In genomic region chr13:98039964-98040363, GRCh38 we compare ENCODE assay signal across 31 cellular contexts.
"Had no signal": no experiment of that assay in that cellular context is flagged by ENCODE, and none has a peak within 500 bp of the region (broad histone marks: within the 10 kb centered on the region; RNA-seq: fewer than 3 reads in every experiment).

No MANE protein-coding gene starts in this region.

- H3K27ac Mint-ChIP-seq: activated B cell treated with CpG ODN at 0.5 μM for 24 hours; activated CD8-positive, alpha-beta memory T cell treated with anti-CD3 and anti-CD28 coated beads, Interleukin-2, amount 10 ng/mL, durations not matched to agents 7 days and 5 days; activated CD8-positive, alpha-beta T cell treated with anti-CD3 and anti-CD28 coated beads, Interleukin-2, amount 10 ng/mL, durations not matched to agents 7 days and 5 days; activated naive CD8-positive, alpha-beta T cell; activated T-helper 2 cell treated with anti-CD3 and anti-CD28 coated beads, Interferon-gamma antibody, Interleukin-2, Interleukin-4, amounts not matched to agents 10 μg/mL and 5 μg/mL and 100 μg/mL, durations not matched to agents 14 hours and 24 hours and 36 hours; stimulated activated effector memory CD8-positive, alpha-beta T cell treated with anti-CD3 and anti-CD28 coated beads, Interleukin-12 subunit alpha, Interleukin-12 subunit beta, amount 100 ng/mL, for 72 hours; stimulated activated naive CD8-positive, alpha-beta T cell treated with anti-CD3 and anti-CD28 coated beads, Interleukin-15, Interleukin-2, amounts not matched to agents 100 ng/mL and 50 ng/mL, for 24 hours had no signal

- H3K27ac ChIP-seq: body of pancreas, coronary artery, dorsolateral prefrontal cortex, left lung, pancreas, prostate gland, sigmoid colon, thoracic aorta had no signal

- H3K4me1 ChIP-seq: body of pancreas, left lung, pancreas, prostate gland, sigmoid colon had no signal

- H3K4me3 Mint-ChIP-seq: activated B cell treated with CpG ODN at 0.5 μM for 24 hours; activated CD8-positive, alpha-beta memory T cell treated with anti-CD3 and anti-CD28 coated beads, Interleukin-2, amount 10 ng/mL, durations not matched to agents 7 days and 5 days; activated CD8-positive, alpha-beta T cell treated with anti-CD3 and anti-CD28 coated beads, Interleukin-2, amount 10 ng/mL, durations not matched to agents 7 days and 5 days; activated naive CD8-positive, alpha-beta T cell; nephron; stimulated activated effector memory CD8-positive, alpha-beta T cell treated with anti-CD3 and anti-CD28 coated beads, Interleukin-12 subunit alpha, Interleukin-12 subunit beta, amount 100 ng/mL, for 72 hours; stimulated activated naive CD8-positive, alpha-beta T cell treated with anti-CD3 and anti-CD28 coated beads, Interleukin-15, Interleukin-2, amounts not matched to agents 100 ng/mL and 50 ng/mL, for 24 hours had no signal

- H3K27me3 Mint-ChIP-seq: activated CD8-positive, alpha-beta memory T cell treated with anti-CD3 and anti-CD28 coated beads, Interleukin-2, amount 10 ng/mL, durations not matched to agents 7 days and 5 days had no signal

- FAIRE-seq: pancreas, small intestine, urothelium cell line had no signal

- H3K9me3 Mint-ChIP-seq: activated B cell treated with CpG ODN at 0.5 μM for 24 hours; activated T-helper 2 cell treated with anti-CD3 and anti-CD28 coated beads, Interferon-gamma antibody, Interleukin-2, Interleukin-4, amounts not matched to agents 10 μg/mL and 5 μg/mL and 100 μg/mL, durations not matched to agents 14 hours and 24 hours and 36 hours; nephron; stimulated activated effector memory CD8-positive, alpha-beta T cell treated with anti-CD3 and anti-CD28 coated beads, Interleukin-12 subunit alpha, Interleukin-12 subunit beta, amount 100 ng/mL, for 72 hours; stimulated activated naive CD8-positive, alpha-beta T cell treated with anti-CD3 and anti-CD28 coated beads, Interleukin-15, Interleukin-2, amounts not matched to agents 100 ng/mL and 50 ng/mL, for 24 hours had no signal

- H3K4me1 Mint-ChIP-seq: activated B cell treated with CpG ODN at 0.5 μM for 24 hours; activated CD8-positive, alpha-beta memory T cell treated with anti-CD3 and anti-CD28 coated beads, Interleukin-2, amount 10 ng/mL, durations not matched to agents 7 days and 5 days; nephron; stimulated activated effector memory CD8-positive, alpha-beta T cell treated with anti-CD3 and anti-CD28 coated beads, Interleukin-12 subunit alpha, Interleukin-12 subunit beta, amount 100 ng/mL, for 72 hours had no signal

- H3K36me3 Mint-ChIP-seq: activated CD8-positive, alpha-beta memory T cell treated with anti-CD3 and anti-CD28 coated beads, Interleukin-2, amount 10 ng/mL, durations not matched to agents 7 days and 5 days; activated naive CD8-positive, alpha-beta T cell; stimulated activated effector memory CD8-positive, alpha-beta T cell treated with anti-CD3 and anti-CD28 coated beads, Interleukin-12 subunit alpha, Interleukin-12 subunit beta, amount 100 ng/mL, for 72 hours had no signal

- ATAC-seq: activated CD8-positive, alpha-beta memory T cell treated with anti-CD3 and anti-CD28 coated beads, Interleukin-2, amount 10 ng/mL, durations not matched to agents 7 days and 5 days; activated CD8-positive, alpha-beta T cell treated with anti-CD3 and anti-CD28 coated beads, Interleukin-2, amount 10 ng/mL, durations not matched to agents 7 days and 5 days; body of pancreas; left lung; pancreas; stimulated activated effector memory CD8-positive, alpha-beta T cell treated with anti-CD3 and anti-CD28 coated beads, Interleukin-12 subunit alpha, Interleukin-12 subunit beta, amount 100 ng/mL, for 72 hours had no signal

- H3K9me3 ChIP-seq: body of pancreas, left lung, pancreas, prostate gland, sigmoid colon, thoracic aorta had no signal

- DNase-seq: activated B cell treated with CpG ODN at 0.5 μM for 24 hours; activated CD4-positive, alpha-beta T cell treated with anti-CD3 and anti-CD28 coated beads, Interleukin-2, amount 50 U/mL, for 1 hour; activated CD8-positive, alpha-beta memory T cell treated with anti-CD3 and anti-CD28 coated beads, Interleukin-2, amount 10 ng/mL, durations not matched to agents 7 days and 5 days; activated CD8-positive, alpha-beta T cell treated with anti-CD3 and anti-CD28 coated beads, Interleukin-2, amount 10 ng/mL, durations not matched to agents 7 days and 5 days; activated T-cell treated with anti-CD3 and anti-CD28 coated beads, Interleukin-2, amount 50 U/mL, for 48 hours; aorta; body of pancreas; dorsolateral prefrontal cortex; effector memory CD4-positive, alpha-beta T cell; erythroblast; foreskin fibroblast; hypothalamus; kidney glomerular epithelial cell; left lung; retina; sigmoid colon; small intestine; stimulated activated CD4-positive, alpha-beta T cell treated with anti-CD3 and anti-CD28 coated beads, Interleukin-4, amount 100 ng/mL, for 24 hours; T-helper 2 cell; trophoblast cell had no signal

- H3K4me3 ChIP-seq: body of pancreas, coronary artery, dorsolateral prefrontal cortex, left lung, lung, pancreas, prostate gland, sigmoid colon, thoracic aorta had no signal
